8 cellular contexts compared by ENCODE assay signal in the genomic region with DNA sequence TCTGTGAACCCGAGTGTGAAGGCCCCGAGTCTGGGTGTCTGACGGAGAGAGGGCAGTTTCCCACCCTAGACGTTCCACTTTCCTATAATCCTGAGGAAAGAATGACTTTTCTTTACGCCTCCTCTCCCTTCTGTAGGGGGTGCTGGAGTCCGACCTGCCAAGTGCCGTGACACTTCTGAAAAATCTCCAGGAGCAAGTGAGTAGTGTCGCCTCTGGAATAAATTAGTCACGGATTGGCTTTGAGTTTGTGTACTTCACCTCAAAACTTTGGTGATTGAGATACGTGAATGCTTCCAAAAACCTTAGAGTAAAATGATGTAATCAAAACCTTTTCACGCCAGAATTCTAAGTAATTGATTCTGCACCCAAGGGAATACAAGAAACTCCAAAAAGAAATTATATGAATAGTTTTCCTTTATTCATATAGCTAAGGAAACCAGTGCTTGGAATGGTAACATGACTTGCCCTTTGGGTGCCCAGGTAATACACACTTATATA. TPM values are rescaled to one million over a fixed set of nuclear protein-coding genes. Genes with fewer than 3 reads are reported as not detected.
A peak's percentile ranks its signal among the peaks of the same experiment; 100 is the strongest.
DNase-seq lines count a peak whose midpoint lies in the region; ATAC-seq and TF ChIP-seq lines count a peak whose summit lies in the region.

No MANE protein-coding gene starts in this region.

- peaks cover 26% of the 10 kb centered on the region for H3K36me3 Mint-ChIP-seq in WTC11

- TF ChIP-seq CTCF in GM12864 (IDR thresholded peaks at IDR 0.05; ENCODE audit: low read depth, low read length, missing control alignments) (no peak), colonic mucosa (IDR thresholded peaks at IDR 0.05) (no peak), neural cell (IDR thresholded peaks at IDR 0.05; ENCODE audit: poor library complexity, severe bottlenecking) (no peak), WTC11 (IDR thresholded peaks at IDR 0.05) (no peak)

- POLR2A ChIA-PET in WTC11 (lab: Charles Lee), result no interaction called here

- H3K9me3 ChIP-seq in colonic mucosa (no peaks in the 10 kb centered on the region), neural cell (ENCODE audit: low read length) (no peaks in the 10 kb centered on the region)

- H3K9me2 ChIP-seq in neural cell (ENCODE audit: insufficient read depth, low read length), result no peaks in the 10 kb centered on the region

- H2AFZ ChIP-seq in neural cell (ENCODE audit: low read depth, low read length), result peak overlapping the region; percentile 56

- H3K9ac ChIP-seq in colonic mucosa (ENCODE audit: low read depth in 2 of 2, low read length in 2 of 2) (peak overlapping the region; percentile 79 to 89), neural cell (ENCODE audit: low read length) (peak overlapping the region; percentile 83)

- H3K27ac Mint-ChIP-seq in WTC11, result no peak overlapping the region

- H3K27me3 ChIP-seq in colonic mucosa, result no peaks in the 10 kb centered on the region
- H3K27me3 ChIP-seq in neural cell (ENCODE audit: insufficient read depth, low read depth, low read length), result no peaks in the 10 kb centered on the region

- CTCF ChIA-PET in WTC11 (lab: Charles Lee), result interaction anchor here (0.6 to 1.2 kb wide), 6 partner anchors 9 to 109 kb away, joined by 3 to 8 read pairs (median 3); no protein-coding TSS in a partner anchor

- peaks cover 18% of the 10 kb centered on the region for H3K79me2 ChIP-seq in neural cell (replicated peaks; ENCODE audit: insufficient read depth, low read length)

- H3K36me3 ChIP-seq in colonic mucosa (peaks cover 8% of the 10 kb centered on the region), neural cell (ENCODE audit: insufficient read depth, low read length) (peaks cover 2% of the 10 kb centered on the region)

- peaks cover 8% of the 10 kb centered on the region for H3K4me1 Mint-ChIP-seq in WTC11

- H3K4me1 ChIP-seq in colonic mucosa, result peaks cover 3% of the 10 kb centered on the region

- peaks cover 5% of the 10 kb centered on the region for H3F3A ChIP-seq in neural cell (ENCODE audit: insufficient read depth, low read length, poor library complexity, severe bottlenecking)

- ATAC-seq in HG03139 (IDR thresholded peaks at IDR 0.05; ENCODE audit: unreplicated experiment), result peak; percentile 6
- no peak; the same call in 1 of the 2 replicates for ATAC-seq in WTC11

- intact Hi-C loops in colonic mucosa (cut with DNase I), result loop anchor here (10.0 kb wide), 1 partner anchor 145 kb away; the partner anchor contains the start of gene PABPN1

- no peaks in the 10 kb centered on the region for H4K20me1 ChIP-seq in neural cell (ENCODE audit: insufficient read depth)

- H3K4me3 Mint-ChIP-seq in WTC11, result no peak overlapping the region

- DNase-seq in GM12864 (ENCODE audit: low read depth) (no peak), colonic mucosa (no peak), NCI-H748 treated with DMSO at 0.1 percent for 48 hours (lab: John Stamatoyannopoulos, UW) (no peak), WTC11 (ENCODE audit: low spot score) (no peak), NCI-H128 (lab: John Stamatoyannopoulos, UW; ENCODE audit: unreplicated experiment) (no peak)
- DNase-seq in effector CD8-positive, alpha-beta T cell (lab: John Stamatoyannopoulos, UW), result no peak

- H3K4me3 ChIP-seq in GM12864 (ENCODE audit: low read depth, low read length), result peak overlapping the region; percentile 80
- peak overlapping the region; percentile 94 for H3K4me3 ChIP-seq in colonic mucosa
- H3K4me3 ChIP-seq in neural cell (ENCODE audit: low read length), result peak overlapping the region; percentile 69

- TF ChIP-seq RAD21 in neural cell (conservative IDR thresholded peaks at IDR 0.05), result no peak

- H3K4me2 ChIP-seq in neural cell (ENCODE audit: low read length), result peak overlapping the region; percentile 57

- no peaks in the 10 kb centered on the region for H3K9me3 Mint-ChIP-seq in WTC11

- H3K27ac ChIP-seq in colonic mucosa, result peak overlapping the region; percentile 50
- peak overlapping the region; percentile 78 for H3K27ac ChIP-seq in neural cell (ENCODE audit: low read length)

- no peak for TF ChIP-seq EP300 in neural cell (conservative IDR thresholded peaks at IDR 0.05; ENCODE audit: poor library complexity, severe bottlenecking)

- peaks cover 26% of the 10 kb centered on the region for H3K27me3 Mint-ChIP-seq in WTC11 (ENCODE audit: low read depth)

TF ChIP-seq in neural cell, 6 proteins besides CTCF, POLR2A, EP300 and RAD21:
- no peak for TF ChIP-seq SMC3 (conservative IDR thresholded peaks at IDR 0.05; ENCODE audit: poor library complexity)
- TF ChIP-seq MXI1 (conservative IDR thresholded peaks at IDR 0.05; ENCODE audit: poor library complexity, severe bottlenecking), result peak; percentile 39
- no peak for TF ChIP-seq EZH2 (IDR thresholded peaks at IDR 0.05; ENCODE audit: borderline replicate concordance, insufficient read depth, low read length, poor library complexity, severe bottlenecking)
TF ChIP-seq in neural cell: peak in this region for 1.

TF ChIP-seq in WTC11, 78 proteins besides CTCF, POLR2A, EP300 and RAD21:
- TF ChIP-seq MAX (CRISPR knock-in tag; IDR thresholded peaks at IDR 0.05), result no peak
- no peak for TF ChIP-seq AFF4 (CRISPR knock-in tag; IDR thresholded peaks at IDR 0.05; ENCODE audit: borderline replicate concordance)
- TF ChIP-seq RELA (CRISPR knock-in tag; IDR thresholded peaks at IDR 0.05; ENCODE audit: borderline replicate concordance), result no peak

RNA-seq across cellular contexts. Expression of gene NGDN, which starts 0.5 kb away (rescaled TPM):
- total RNA-seq in colonic mucosa, result 10 to 100 TPM; 21.4 to 27.6 TPM
- 123 and 137 TPM in 2 replicates for polyA plus RNA-seq in neural cell
- 65.2 and 72.1 TPM in 2 replicates for polyA minus RNA-seq in neural cell
- 37.4 to 45.5 TPM (median 43.3 TPM) in 3 replicates for total RNA-seq in WTC11 (2021)

RNA-seq across cellular contexts. Expression of gene MYH7, which starts 34.5 kb away (rescaled TPM):
- total RNA-seq in colonic mucosa (1 to 10 TPM in 1 of 2 donors, not detected in 1; 1.2 TPM), WTC11 (2021) (0.02 TPM in 1 of 3 replicates, not detected in the others)
- polyA plus RNA-seq in neural cell, result 0.08 and 0.12 TPM in 2 replicates
- polyA minus RNA-seq in neural cell, result 0.49 and 0.69 TPM in 2 replicates
